In the genomic region with DNA sequence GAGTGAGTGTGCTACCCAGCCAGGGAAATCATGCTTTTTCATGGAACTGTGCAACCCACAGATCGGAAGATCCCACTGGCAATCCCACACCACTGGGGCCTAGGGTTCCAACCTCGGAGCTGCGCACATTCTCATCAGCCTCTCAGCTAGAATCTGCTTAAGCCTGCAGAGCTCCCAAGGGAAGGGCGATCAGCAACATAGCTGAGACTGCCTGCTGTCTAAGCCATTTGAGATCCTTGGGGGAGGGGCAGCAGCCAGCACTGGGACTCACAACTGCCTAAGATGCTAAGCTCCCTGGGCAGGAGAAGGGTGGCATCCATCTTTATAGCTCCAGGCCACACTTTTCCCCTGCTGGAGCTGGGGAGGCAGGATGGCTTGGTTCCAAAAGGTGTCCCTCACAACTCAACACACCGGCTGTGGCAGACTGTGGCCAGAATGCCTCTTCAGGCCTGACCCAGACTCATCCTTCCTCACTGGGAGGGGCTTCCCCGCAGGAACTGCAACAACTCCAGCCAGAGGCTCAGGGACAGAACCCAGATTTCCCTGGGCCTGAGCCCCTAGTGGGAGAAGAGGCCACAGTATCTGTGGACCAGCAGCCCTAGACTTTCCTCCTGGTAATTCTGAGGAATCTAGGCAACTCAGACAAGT, we compare ENCODE assay signal across 20 cellular contexts.
"Had no signal": no experiment of that assay in that cellular context is flagged by ENCODE, and none has a peak within 500 bp of the region (broad histone marks: within the 10 kb centered on the region; RNA-seq: fewer than 3 reads in every experiment).

No MANE protein-coding gene starts in this region.

- H3K36me3 ChIP-seq: brain microvascular endothelial cell, prostate gland had no signal

- H3K27ac Mint-ChIP-seq: activated CD4-positive, alpha-beta T cell treated with anti-CD3 and anti-CD28 coated beads, Interleukin-2, amount 10 ng/mL, durations not matched to agents 24 days and 14 days; activated CD8-positive, alpha-beta T cell treated with anti-CD3 and anti-CD28 coated beads for 36 hours; activated naive CD4-positive, alpha-beta T cell treated with anti-CD3 and anti-CD28 coated beads, Interleukin-2, amount 10 ng/mL, durations not matched to agents 7 days and 5 days; activated naive CD8-positive, alpha-beta T cell treated with anti-CD3 and anti-CD28 coated beads, Interleukin-2, amount 50 U/mL, for 24 hours; mesothelial cell of epicardium had no signal

- H3K27me3 ChIP-seq: brain microvascular endothelial cell, foreskin keratinocyte had no signal

- H3K27ac ChIP-seq: brain microvascular endothelial cell, foreskin keratinocyte, prostate gland had no signal

- H3K4me1 Mint-ChIP-seq: activated CD4-positive, alpha-beta T cell treated with anti-CD3 and anti-CD28 coated beads, Interleukin-2, amount 10 ng/mL, durations not matched to agents 24 days and 14 days; activated naive CD4-positive, alpha-beta T cell treated with anti-CD3 and anti-CD28 coated beads, Interleukin-2, amount 10 ng/mL, durations not matched to agents 7 days and 5 days; activated naive CD8-positive, alpha-beta T cell treated with anti-CD3 and anti-CD28 coated beads, Interleukin-2, amount 50 U/mL, for 24 hours; mesothelial cell of epicardium; stimulated activated naive CD8-positive, alpha-beta T cell treated with anti-CD3 and anti-CD28 coated beads, Interleukin-15, amount 100 ng/mL, for 72 hours had no signal

- H3K9me3 ChIP-seq: prostate gland had no signal

- H3K36me3 Mint-ChIP-seq: activated naive CD4-positive, alpha-beta T cell treated with anti-CD3 and anti-CD28 coated beads, Interleukin-2, amount 10 ng/mL, durations not matched to agents 7 days and 5 days; mesothelial cell of epicardium had no signal

- H3K4me3 ChIP-seq: lung, prostate gland had no signal

- H3K27me3 Mint-ChIP-seq: activated CD4-positive, alpha-beta T cell treated with anti-CD3 and anti-CD28 coated beads, Interleukin-2, amount 10 ng/mL, durations not matched to agents 24 days and 14 days; activated CD8-positive, alpha-beta T cell treated with anti-CD3 and anti-CD28 coated beads for 36 hours; activated naive CD4-positive, alpha-beta T cell treated with anti-CD3 and anti-CD28 coated beads, Interleukin-2, amount 10 ng/mL, durations not matched to agents 7 days and 5 days; activated naive CD8-positive, alpha-beta T cell treated with anti-CD3 and anti-CD28 coated beads, Interleukin-2, amount 50 U/mL, for 24 hours; stimulated activated naive CD8-positive, alpha-beta T cell treated with anti-CD3 and anti-CD28 coated beads, Interleukin-15, amount 100 ng/mL, for 72 hours had no signal

- DNase-seq: activated CD4-positive, alpha-beta T cell treated with anti-CD3 and anti-CD28 coated beads, Interleukin-2, amount 10 ng/mL, durations not matched to agents 24 days and 14 days; activated CD8-positive, alpha-beta T cell treated with anti-CD3 and anti-CD28 coated beads for 36 hours; activated naive CD4-positive, alpha-beta T cell treated with anti-CD3 and anti-CD28 coated beads, Interleukin-2, amount 10 ng/mL, durations not matched to agents 7 days and 5 days; activated naive CD8-positive, alpha-beta T cell treated with anti-CD3 and anti-CD28 coated beads, Interleukin-2, amount 50 U/mL, for 24 hours; activated T-cell treated with anti-CD3 and anti-CD28 coated beads, Interleukin-2, amount 50 U/mL, for 4 hours; anterior cingulate cortex; brain microvascular endothelial cell; central memory CD4-positive, alpha-beta T cell; foreskin keratinocyte; hippocampal formation; right cardiac atrium; small intestine; stimulated activated CD4-positive, alpha-beta T cell treated with anti-CD3 and anti-CD28 coated beads, Interleukin-15, amount 100 ng/mL, for 24 hours; stimulated activated CD4-positive, alpha-beta T cell treated with anti-CD3 and anti-CD28 coated beads, Interleukin-2, amount 100 ng/mL, for 48 hours; stimulated activated naive CD8-positive, alpha-beta T cell treated with anti-CD3 and anti-CD28 coated beads, Interleukin-15, amount 100 ng/mL, for 72 hours; T-helper 9 cell; trophoblast cell had no signal

- H3K4me1 ChIP-seq: foreskin keratinocyte, prostate gland had no signal

- ATAC-seq: activated CD8-positive, alpha-beta T cell treated with anti-CD3 and anti-CD28 coated beads for 36 hours; activated naive CD8-positive, alpha-beta T cell treated with anti-CD3 and anti-CD28 coated beads, Interleukin-2, amount 50 U/mL, for 24 hours; activated T-cell treated with anti-CD3 and anti-CD28 coated beads, Interleukin-2, amount 50 U/mL, for 4 hours; foreskin keratinocyte; right cardiac atrium; stimulated activated naive CD8-positive, alpha-beta T cell treated with anti-CD3 and anti-CD28 coated beads, Interleukin-15, amount 100 ng/mL, for 72 hours had no signal

- H3K4me3 Mint-ChIP-seq: activated CD4-positive, alpha-beta T cell treated with anti-CD3 and anti-CD28 coated beads, Interleukin-2, amount 10 ng/mL, durations not matched to agents 24 days and 14 days; activated CD8-positive, alpha-beta T cell treated with anti-CD3 and anti-CD28 coated beads for 36 hours; activated naive CD4-positive, alpha-beta T cell treated with anti-CD3 and anti-CD28 coated beads, Interleukin-2, amount 10 ng/mL, durations not matched to agents 7 days and 5 days; activated naive CD8-positive, alpha-beta T cell treated with anti-CD3 and anti-CD28 coated beads, Interleukin-2, amount 50 U/mL, for 24 hours; activated T-cell treated with anti-CD3 and anti-CD28 coated beads, Interleukin-2, amount 50 U/mL, for 4 hours; mesothelial cell of epicardium; stimulated activated naive CD8-positive, alpha-beta T cell treated with anti-CD3 and anti-CD28 coated beads, Interleukin-15, amount 100 ng/mL, for 72 hours had no signal
